8 cellular contexts compared by ENCODE assay signal in the genomic region with DNA sequence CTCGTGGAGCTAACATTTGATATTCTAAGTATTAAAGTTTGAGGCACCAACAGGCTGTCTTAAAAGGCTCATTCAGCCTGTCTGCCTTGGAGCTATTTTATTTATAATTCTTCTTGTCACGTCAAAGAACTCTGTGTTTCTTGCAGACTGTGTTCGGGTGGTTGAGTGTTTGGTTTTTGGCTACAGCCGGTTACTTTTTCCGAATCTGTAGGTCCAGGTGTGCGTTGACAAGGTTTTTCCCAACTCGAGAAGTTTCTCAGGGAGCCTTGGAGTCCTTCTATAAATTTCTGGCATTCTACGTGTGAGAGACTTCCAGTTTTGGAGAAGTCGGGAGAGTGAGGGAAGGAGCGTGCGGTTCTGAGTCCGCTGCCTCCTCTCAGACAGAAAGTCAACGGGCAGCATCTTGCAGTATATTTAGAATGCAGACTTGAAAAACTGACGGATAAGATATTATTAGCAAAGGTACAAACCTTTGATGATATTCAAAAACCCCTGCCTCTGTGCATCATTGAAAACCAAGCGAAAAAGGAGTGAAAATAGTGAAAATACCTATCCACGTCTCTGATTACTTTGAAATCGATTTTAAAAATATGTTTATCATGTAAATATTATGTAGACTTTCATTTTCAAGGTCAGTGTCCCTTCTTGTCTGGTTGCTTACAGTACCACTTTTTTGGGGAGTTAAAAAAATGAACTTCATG.
A peak's percentile ranks its signal among the peaks of the same experiment; 100 is the strongest.
DNase-seq lines count a peak whose midpoint lies in the region; FAIRE-seq and TF ChIP-seq lines count a peak whose summit lies in the region.

No MANE protein-coding gene starts in this region.

- peak overlapping the region; percentile 35 to 45 (median 40) for H3K4me3 ChIP-seq in esophagus muscularis mucosa

- peak overlapping the region; percentile 98 for H3K27ac ChIP-seq in C4-2B
- peak overlapping the region; percentile 99 to 100 (median 100) for H3K27ac ChIP-seq in esophagus muscularis mucosa (replicated peaks in 1 of 4)

- DNase-seq in OCI-M1 (lab: John Stamatoyannopoulos, UW): peak; percentile 67
- DNase-seq in esophagus muscularis mucosa (ENCODE audit: extremely low spot score): no peak
- peak; percentile 67 for DNase-seq in pons (ENCODE audit: low spot score)
- no peak for DNase-seq in DMS 273 treated with DMSO at 0.1 percent for 48 hours (lab: John Stamatoyannopoulos, UW)
- no peak for DNase-seq in D721Med (ENCODE audit: insufficient read length, low spot score)
- DNase-seq in activated T-helper 2 cell treated with anti-CD3 and anti-CD28 coated beads, Interferon-gamma antibody, Interleukin-2, Interleukin-4, amounts not matched to agents 10 μg/mL and 5 μg/mL and 100 μg/mL, durations not matched to agents 14 hours and 24 hours and 36 hours (ENCODE audit: low spot score): no peak
- no peak for DNase-seq in midbrain (lab: John Stamatoyannopoulos, UW)

- H3K36me3 Mint-ChIP-seq in activated T-helper 2 cell treated with anti-CD3 and anti-CD28 coated beads, Interferon-gamma antibody, Interleukin-2, Interleukin-4, amounts not matched to agents 10 μg/mL and 5 μg/mL and 100 μg/mL, durations not matched to agents 14 hours and 24 hours and 36 hours (ENCODE audit: low read depth): no peaks in the 10 kb centered on the region

- H3K27me3 ChIP-seq in esophagus muscularis mucosa: no peaks in the 10 kb centered on the region

- no peak overlapping the region for H3K27ac Mint-ChIP-seq in activated T-helper 2 cell treated with anti-CD3 and anti-CD28 coated beads, Interferon-gamma antibody, Interleukin-2, Interleukin-4, amounts not matched to agents 10 μg/mL and 5 μg/mL and 100 μg/mL, durations not matched to agents 14 hours and 24 hours and 36 hours

- H3K36me3 ChIP-seq in esophagus muscularis mucosa: peaks cover 0 to 9% (median 2%) of the 10 kb centered on the region in 4 donors

- peaks cover 21% of the 10 kb centered on the region for H3K4me1 Mint-ChIP-seq in activated T-helper 2 cell treated with anti-CD3 and anti-CD28 coated beads, Interferon-gamma antibody, Interleukin-2, Interleukin-4, amounts not matched to agents 10 μg/mL and 5 μg/mL and 100 μg/mL, durations not matched to agents 14 hours and 24 hours and 36 hours (ENCODE audit: low read depth)

- H3K4me3 Mint-ChIP-seq in activated T-helper 2 cell treated with anti-CD3 and anti-CD28 coated beads, Interferon-gamma antibody, Interleukin-2, Interleukin-4, amounts not matched to agents 10 μg/mL and 5 μg/mL and 100 μg/mL, durations not matched to agents 14 hours and 24 hours and 36 hours (ENCODE audit: low read depth): no peak overlapping the region

- no peaks in the 10 kb centered on the region for H3K9me3 Mint-ChIP-seq in activated T-helper 2 cell treated with anti-CD3 and anti-CD28 coated beads, Interferon-gamma antibody, Interleukin-2, Interleukin-4, amounts not matched to agents 10 μg/mL and 5 μg/mL and 100 μg/mL, durations not matched to agents 14 hours and 24 hours and 36 hours

- H3K27me3 Mint-ChIP-seq in activated T-helper 2 cell treated with anti-CD3 and anti-CD28 coated beads, Interferon-gamma antibody, Interleukin-2, Interleukin-4, amounts not matched to agents 10 μg/mL and 5 μg/mL and 100 μg/mL, durations not matched to agents 14 hours and 24 hours and 36 hours (ENCODE audit: low read depth): no peaks in the 10 kb centered on the region

- no peak for TF ChIP-seq POLR2A in esophagus muscularis mucosa (IDR thresholded peaks at IDR 0.05; ENCODE audit: low read depth)

- peaks cover 77 to 96% (median 96%) of the 10 kb centered on the region in 4 donors for H3K4me1 ChIP-seq in esophagus muscularis mucosa

- FAIRE-seq in D721Med (lab: Jason Lieb, UNC): no peak

- H3K9me3 ChIP-seq in esophagus muscularis mucosa: no peaks in the 10 kb centered on the region

- TF ChIP-seq EP300 in esophagus muscularis mucosa (IDR thresholded peaks at IDR 0.05): no peak

- 32% methylated on average over 17 of the region's 17 CpGs for WGBS in esophagus muscularis mucosa

- TF ChIP-seq CTCF in C4-2B (conservative IDR thresholded peaks at IDR 0.05): no peak
- TF ChIP-seq CTCF in esophagus muscularis mucosa (IDR thresholded peaks at IDR 0.05): no peak
- no peak for TF ChIP-seq CTCF in D721Med (IDR thresholded peaks at IDR 0.05; ENCODE audit: insufficient read depth, missing control alignments)

- intact Hi-C loops in esophagus muscularis mucosa (cut with DNase I): no loop called here
- intact Hi-C loops in activated T-helper 2 cell treated with anti-CD3 and anti-CD28 coated beads, Interferon-gamma antibody, Interleukin-2, Interleukin-4, amounts not matched to agents 10 μg/mL and 5 μg/mL and 100 μg/mL, durations not matched to agents 14 hours and 24 hours and 36 hours (cut with micrococcal nuclease): no loop called here

Comparison
In these comparisons a context has a peak if more than half of its experiments do, and no peak if none do; other contexts are left out.
1. DNase-seq: peak in OCI-M1 (single experiment) and pons (single experiment); none in esophagus muscularis mucosa (single experiment), DMS 273 treated with DMSO at 0.1 percent for 48 hours (single experiment), D721Med (single experiment), activated T-helper 2 cell treated with anti-CD3 and anti-CD28 coated beads, Interferon-gamma antibody, Interleukin-2, Interleukin-4, amounts not matched to agents 10 μg/mL and 5 μg/mL and 100 μg/mL, durations not matched to agents 14 hours and 24 hours and 36 hours (single experiment) and midbrain (single experiment).